Comparison of ENCODE assay signal across 12 cellular contexts in the genomic region with DNA sequence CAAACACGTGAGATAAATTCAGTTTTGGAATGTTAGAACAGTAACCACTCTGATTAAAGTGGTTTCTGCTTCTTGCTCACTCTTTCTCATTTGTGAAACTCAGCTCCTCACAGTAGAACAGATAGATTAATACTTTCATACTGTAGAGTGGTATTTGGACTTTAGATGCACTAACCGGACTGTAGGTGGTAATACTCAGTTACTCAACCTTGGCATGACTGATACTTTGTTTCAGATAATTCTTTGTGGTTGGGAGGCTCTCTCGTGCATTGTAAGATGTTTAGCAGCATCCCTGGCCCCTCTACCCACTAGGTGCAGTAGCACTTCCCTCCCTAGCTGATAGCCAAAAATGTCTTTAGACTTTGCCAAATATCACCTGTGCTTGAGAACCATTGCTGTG. TPM values are rescaled to one million over a fixed set of nuclear protein-coding genes. Genes with fewer than 3 reads are reported as not detected.
DNase-seq lines count a peak whose midpoint lies in the region; ATAC-seq and TF ChIP-seq lines count a peak whose summit lies in the region.
"Had no signal": no experiment of that assay in that cellular context is flagged by ENCODE, and none has a peak within 500 bp of the region (broad histone marks: within the 10 kb centered on the region; RNA-seq: fewer than 3 reads in every experiment).

No MANE protein-coding gene starts in this region.

- peak; percentile 77 for ATAC-seq in GM21737 (IDR thresholded peaks at IDR 0.05; ENCODE audit: unreplicated experiment)
- peak; percentile 71 for ATAC-seq in HG03565 (IDR thresholded peaks at IDR 0.05; ENCODE audit: unreplicated experiment)
- ATAC-seq: A549 had no signal

- POLR2A ChIA-PET in A673 (lab: Charles Lee; ENCODE audit: low non-redundant PET), result no interaction called here

- intact Hi-C loops in activated CD4-positive, alpha-beta T cell treated with anti-CD3 and anti-CD28 coated beads, Interleukin-2, amount 10 ng/mL, durations not matched to agents 24 days and 14 days (cut with micrococcal nuclease), result no loop called here
- intact Hi-C loops in A673 (cut with micrococcal nuclease; ENCODE audit: unreplicated experiment), result no loop called here

- H3K4me1 ChIP-seq in A673 (ENCODE audit: insufficient read depth, low read length, poor library complexity, severe bottlenecking), result peaks cover 16% of the 10 kb centered on the region

- H3K9me3 ChIP-seq in A673 (ENCODE audit: low read depth, low read length, poor library complexity, severe bottlenecking), result no peaks in the 10 kb centered on the region
- H3K9me3 ChIP-seq: A549 had no signal

- CTCF ChIA-PET in A673 (lab: Charles Lee), result no interaction called here

- H3K27me3 Mint-ChIP-seq in activated CD4-positive, alpha-beta T cell treated with anti-CD3 and anti-CD28 coated beads, Interleukin-2, amount 10 ng/mL, durations not matched to agents 24 days and 14 days, result no peaks in the 10 kb centered on the region
- no peaks in the 10 kb centered on the region for H3K27me3 Mint-ChIP-seq in progenitor cell of endocrine pancreas
- H3K27me3 Mint-ChIP-seq: type B pancreatic cell had no signal

- no peaks in the 10 kb centered on the region for H3K36me3 ChIP-seq in A673 (ENCODE audit: insufficient read depth, low read length, poor library complexity, severe bottlenecking)

- BruUV-seq in A673 (replicated peaks; lab: Mats Ljungman, UMichigan), result no TSS peak

- DNase-seq in activated CD4-positive, alpha-beta T cell treated with anti-CD3 and anti-CD28 coated beads, Interleukin-2, amount 10 ng/mL, durations not matched to agents 24 days and 14 days, result peak; percentile 51
- no peak for DNase-seq in activated CD4-positive, alpha-beta T cell treated with anti-CD3 and anti-CD28 coated beads for 1 hour
- DNase-seq in progenitor cell of endocrine pancreas (ENCODE audit: low spot score, unreplicated experiment) (no peak), A673 (ENCODE audit: low spot score) (no peak), NCI-H187 (lab: John Stamatoyannopoulos, UW) (no peak), ureter (ENCODE audit: low spot score) (no peak)
- DNase-seq: amygdala, nucleus accumbens had no signal

- no peaks in the 10 kb centered on the region for H3K27me3 ChIP-seq in A673 (replicated peaks; ENCODE audit: insufficient read depth, low read depth, low read length, poor library complexity)

- H3K4me3 Mint-ChIP-seq in activated CD4-positive, alpha-beta T cell treated with anti-CD3 and anti-CD28 coated beads, Interleukin-2, amount 10 ng/mL, durations not matched to agents 24 days and 14 days, result no peak overlapping the region
- no peak overlapping the region for H3K4me3 Mint-ChIP-seq in progenitor cell of endocrine pancreas (ENCODE audit: low read depth)
- H3K4me3 Mint-ChIP-seq: type B pancreatic cell had no signal

- H3K4me3 ChIP-seq in A673 (ENCODE audit: low read depth, low read length, poor library complexity, severe bottlenecking), result no peak overlapping the region
- H3K4me3 ChIP-seq: A549 had no signal

- no peak overlapping the region for H3K27ac Mint-ChIP-seq in activated CD4-positive, alpha-beta T cell treated with anti-CD3 and anti-CD28 coated beads, Interleukin-2, amount 10 ng/mL, durations not matched to agents 24 days and 14 days
- H3K27ac Mint-ChIP-seq in progenitor cell of endocrine pancreas, result peak overlapping the region; percentile 71
- H3K27ac Mint-ChIP-seq: type B pancreatic cell had no signal

- peaks cover 11% of the 10 kb centered on the region for H3K4me1 Mint-ChIP-seq in activated CD4-positive, alpha-beta T cell treated with anti-CD3 and anti-CD28 coated beads, Interleukin-2, amount 10 ng/mL, durations not matched to agents 24 days and 14 days
- H3K4me1 Mint-ChIP-seq in progenitor cell of endocrine pancreas (ENCODE audit: low read depth), result peaks cover 15% of the 10 kb centered on the region

- H3K9me3 Mint-ChIP-seq in activated CD4-positive, alpha-beta T cell treated with anti-CD3 and anti-CD28 coated beads, Interleukin-2, amount 10 ng/mL, durations not matched to agents 24 days and 14 days, result no peaks in the 10 kb centered on the region
- no peaks in the 10 kb centered on the region for H3K9me3 Mint-ChIP-seq in progenitor cell of endocrine pancreas (ENCODE audit: low read depth)
- H3K9me3 Mint-ChIP-seq: type B pancreatic cell had no signal

- no peak for TF ChIP-seq CTCF in progenitor cell of endocrine pancreas (IDR thresholded peaks at IDR 0.05; ENCODE audit: unreplicated experiment)
- no peak for TF ChIP-seq CTCF in A673 (conservative IDR thresholded peaks at IDR 0.05; ENCODE audit: low read depth, low read length)

- no peak overlapping the region for H3K27ac ChIP-seq in A673 (ENCODE audit: low read depth, low read length, poor library complexity, severe bottlenecking)
- H3K27ac ChIP-seq: A549 had no signal

- no peaks in the 10 kb centered on the region for H3K36me3 Mint-ChIP-seq in activated CD4-positive, alpha-beta T cell treated with anti-CD3 and anti-CD28 coated beads, Interleukin-2, amount 10 ng/mL, durations not matched to agents 24 days and 14 days (ENCODE audit: low read depth)
- H3K36me3 Mint-ChIP-seq in progenitor cell of endocrine pancreas (ENCODE audit: insufficient read depth), result peaks cover 5% of the 10 kb centered on the region

RNA-seq across cellular contexts. Expression of gene MCU, which starts 37.6 kb away (rescaled TPM):
- 13.5 and 15.9 TPM in 2 replicates for total RNA-seq in activated CD4-positive, alpha-beta T cell treated with anti-CD3 and anti-CD28 coated beads, Interleukin-2, amount 10 ng/mL, durations not matched to agents 24 days and 14 days
- total RNA-seq in progenitor cell of endocrine pancreas, result 63.8 and 66.2 TPM in 2 replicates
- 18.7 and 20.1 TPM in 2 replicates for total RNA-seq in A673 (2021)
- 40.1 TPM for total RNA-seq in ureter
